Comparison of ENCODE assay signal across 11 cellular contexts in the genomic region with DNA sequence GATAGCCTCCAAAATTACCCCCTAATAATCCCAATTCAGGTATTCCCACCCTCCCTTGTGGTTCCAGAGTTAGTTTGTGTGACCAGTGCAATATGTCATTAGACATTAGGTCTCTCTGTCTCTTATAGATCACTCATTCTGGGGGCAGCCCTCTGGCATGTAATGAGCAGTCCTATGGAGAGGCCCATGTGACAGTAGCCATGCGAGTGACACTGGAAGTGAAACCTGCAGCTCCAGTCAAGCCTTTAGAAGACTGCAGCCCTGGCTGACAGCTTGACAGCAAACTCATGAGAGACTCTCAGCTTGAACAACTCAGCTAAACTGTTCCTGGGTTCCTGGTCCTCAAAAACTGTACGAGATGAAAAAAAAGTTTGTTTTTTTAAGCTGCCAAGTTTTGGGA. TPM values are rescaled to one million over a fixed set of nuclear protein-coding genes. Genes with fewer than 3 reads are reported as not detected.
DNase-seq lines count a peak whose midpoint lies in the region; ATAC-seq lines count a peak whose summit lies in the region.
"Had no signal": no experiment of that assay in that cellular context is flagged by ENCODE, and none has a peak within 500 bp of the region (broad histone marks: within the 10 kb centered on the region; RNA-seq: fewer than 3 reads in every experiment).

No MANE protein-coding gene starts in this region.

- H3K36me3 Mint-ChIP-seq in activated CD4-positive, alpha-beta memory T cell treated with anti-CD3 and anti-CD28 coated beads for 36 hours = no peaks in the 10 kb centered on the region

- no peaks in the 10 kb centered on the region for H3K4me1 Mint-ChIP-seq in activated CD4-positive, alpha-beta memory T cell treated with anti-CD3 and anti-CD28 coated beads for 36 hours (ENCODE audit: low read depth)

- H3K9me3 Mint-ChIP-seq in activated CD4-positive, alpha-beta memory T cell treated with anti-CD3 and anti-CD28 coated beads for 36 hours = no peaks in the 10 kb centered on the region
- H3K9me3 Mint-ChIP-seq: nephron progenitor cell had no signal

- CTCF ChIA-PET in activated CD4-positive, alpha-beta memory T cell treated with anti-CD3 and anti-CD28 coated beads for 36 hours (lab: Charles Lee) = interaction anchor here (0.9 kb wide), 1 partner anchor 18 kb away, joined by 6 read pairs; no protein-coding TSS in a partner anchor

- peak; percentile 6 for DNase-seq in putamen (ENCODE audit: low spot score)
- no peak for DNase-seq in NCI-H2227 treated with DMSO at 0.1 percent for 48 hours (lab: John Stamatoyannopoulos, UW)
- DNase-seq in NCI-H82 (lab: John Stamatoyannopoulos, UW) = no peak
- DNase-seq in activated CD4-positive, alpha-beta memory T cell treated with anti-CD3 and anti-CD28 coated beads for 36 hours = no peak
- DNase-seq in NCI-H345 treated with DMSO at 0.1 percent for 48 hours (lab: John Stamatoyannopoulos, UW; ENCODE audit: unreplicated experiment) = no peak
- DNase-seq: Caco-2, NCI-H2171 treated with DMSO at 0.1 percent for 48 hours, nephron progenitor cell had no signal

- H3K27me3 Mint-ChIP-seq in activated CD4-positive, alpha-beta memory T cell treated with anti-CD3 and anti-CD28 coated beads for 36 hours = no peaks in the 10 kb centered on the region

- no peak overlapping the region for H3K27ac Mint-ChIP-seq in activated CD4-positive, alpha-beta memory T cell treated with anti-CD3 and anti-CD28 coated beads for 36 hours
- H3K27ac Mint-ChIP-seq: nephron progenitor cell had no signal

- ATAC-seq in GM18909 (IDR thresholded peaks at IDR 0.05; ENCODE audit: poor library complexity, unreplicated experiment) = peak; percentile 81
- ATAC-seq in HG02588 (IDR thresholded peaks at IDR 0.05; ENCODE audit: unreplicated experiment) = peak; percentile 88
- ATAC-seq in HG03432 (IDR thresholded peaks at IDR 0.05; ENCODE audit: unreplicated experiment) = peak; percentile 92

- intact Hi-C loops in activated CD4-positive, alpha-beta memory T cell treated with anti-CD3 and anti-CD28 coated beads for 36 hours (cut with micrococcal nuclease) = no loop called here

- POLR2A ChIA-PET in activated CD4-positive, alpha-beta memory T cell treated with anti-CD3 and anti-CD28 coated beads for 36 hours (lab: Charles Lee) = no interaction called here

- no peak overlapping the region for H3K4me3 Mint-ChIP-seq in activated CD4-positive, alpha-beta memory T cell treated with anti-CD3 and anti-CD28 coated beads for 36 hours
- H3K4me3 Mint-ChIP-seq: nephron progenitor cell had no signal

RNA-seq across cellular contexts. Expression of a gene that starts 54.0 kb away (rescaled TPM):
- total RNA-seq in activated CD4-positive, alpha-beta memory T cell treated with anti-CD3 and anti-CD28 coated beads for 36 hours = not detected
